2 cellular contexts compared by ENCODE assay signal in genomic region chr3:118811333-118811732, GRCh38.
TF ChIP-seq lines count a peak whose summit lies in the region.

No MANE protein-coding gene starts in this region.

TF ChIP-seq in HCT116, 20 proteins besides CTCF, POLR2A, EP300 and RAD21:
- TF ChIP-seq CEBPB (IDR thresholded peaks at IDR 0.05; ENCODE audit: low read depth), result no peak
- no peak for TF ChIP-seq POLR2AphosphoS5 (IDR thresholded peaks at IDR 0.05; ENCODE audit: low read depth, low read length)
- no peak for TF ChIP-seq SP1 (IDR thresholded peaks at IDR 0.05; ENCODE audit: low read depth)
- no peak for TF ChIP-seq SRF (IDR thresholded peaks at IDR 0.05; ENCODE audit: low read depth)
- no peak for TF ChIP-seq EZH2 (IDR thresholded peaks at IDR 0.05)
- no peak for TF ChIP-seq EGR1 (IDR thresholded peaks at IDR 0.05; ENCODE audit: low read depth)
- TF ChIP-seq ZBTB33 (IDR thresholded peaks at IDR 0.05; ENCODE audit: extremely low read depth, insufficient replicate concordance, low read length), result no peak
- no peak for TF ChIP-seq TCF7L2 (IDR thresholded peaks at IDR 0.05; ENCODE audit: borderline replicate concordance, extremely low read depth, insufficient read depth, insufficient read length)
- TF ChIP-seq JUND (IDR thresholded peaks at IDR 0.05), result no peak
- TF ChIP-seq YY1 (IDR thresholded peaks at IDR 0.05; ENCODE audit: extremely low read depth, insufficient replicate concordance, low read depth, low read length), result no peak
- TF ChIP-seq ELF1 (IDR thresholded peaks at IDR 0.05; ENCODE audit: borderline replicate concordance, low read depth), result no peak
- no peak for TF ChIP-seq CBX3 (IDR thresholded peaks at IDR 0.05; ENCODE audit: low read depth)
- TF ChIP-seq EZH2phosphoT487 (IDR thresholded peaks at IDR 0.05; ENCODE audit: borderline replicate concordance), result no peak
- no peak for TF ChIP-seq ATF3 (IDR thresholded peaks at IDR 0.05)
- TF ChIP-seq ZNF274 (IDR thresholded peaks at IDR 0.05; ENCODE audit: low read depth, low read length), result no peak
- no peak for TF ChIP-seq SIN3A (IDR thresholded peaks at IDR 0.05; ENCODE audit: low read depth)
- no peak for TF ChIP-seq ZFX (IDR thresholded peaks at IDR 0.05)
- no peak for TF ChIP-seq MAX (IDR thresholded peaks at IDR 0.05)

TF ChIP-seq in neural cell, 6 proteins besides CTCF, POLR2A, EP300 and RAD21:
- no peak for TF ChIP-seq EZH2 (IDR thresholded peaks at IDR 0.05; ENCODE audit: borderline replicate concordance, insufficient read depth, low read length, poor library complexity, severe bottlenecking)
- no peak for TF ChIP-seq POLR2AphosphoS5 (IDR thresholded peaks at IDR 0.05)
- TF ChIP-seq SMC3 (conservative IDR thresholded peaks at IDR 0.05; ENCODE audit: poor library complexity), result no peak
- no peak for TF ChIP-seq MXI1 (conservative IDR thresholded peaks at IDR 0.05; ENCODE audit: poor library complexity, severe bottlenecking)
